In genomic region chr4:143701365-143701764, GRCh38 we compare ENCODE assay signal across 13 cellular contexts. TPM values are rescaled to one million over a fixed set of nuclear protein-coding genes. Genes with fewer than 3 reads are reported as not detected.
A peak's percentile ranks its signal among the peaks of the same experiment; 100 is the strongest.
DNase-seq lines count a peak whose midpoint lies in the region; ATAC-seq and TF ChIP-seq lines count a peak whose summit lies in the region.
"Had no signal": no experiment of that assay in that cellular context is flagged by ENCODE, and none has a peak within 500 bp of the region (broad histone marks: within the 10 kb centered on the region; RNA-seq: fewer than 3 reads in every experiment).

No MANE protein-coding gene starts in this region.

- no peaks in the 10 kb centered on the region for H3K9me3 Mint-ChIP-seq in activated CD4-positive, alpha-beta T cell treated with anti-CD3 and anti-CD28 coated beads, Interleukin-2, amount 10 ng/mL, durations not matched to agents 7 days and 5 days
- H3K9me3 Mint-ChIP-seq in central memory CD8-positive, alpha-beta T cell, result peaks cover 5% of the 10 kb centered on the region
- no peaks in the 10 kb centered on the region for H3K9me3 Mint-ChIP-seq in progenitor cell of endocrine pancreas (ENCODE audit: low read depth)

- H3K4me3 Mint-ChIP-seq in activated CD4-positive, alpha-beta T cell treated with anti-CD3 and anti-CD28 coated beads, Interleukin-2, amount 10 ng/mL, durations not matched to agents 7 days and 5 days, result peak overlapping the region; percentile 67
- peak overlapping the region; percentile 61 for H3K4me3 Mint-ChIP-seq in central memory CD8-positive, alpha-beta T cell
- peak overlapping the region; percentile 65 for H3K4me3 Mint-ChIP-seq in progenitor cell of endocrine pancreas (ENCODE audit: low read depth)

- no peaks in the 10 kb centered on the region for H3K36me3 ChIP-seq in Loucy (ENCODE audit: insufficient read depth, low read length)

- no peak overlapping the region for H2AFZ ChIP-seq in Loucy (ENCODE audit: low read length)

- no peaks in the 10 kb centered on the region for H3K36me3 Mint-ChIP-seq in activated CD4-positive, alpha-beta T cell treated with anti-CD3 and anti-CD28 coated beads, Interleukin-2, amount 10 ng/mL, durations not matched to agents 7 days and 5 days (ENCODE audit: low read depth)
- peaks cover 2% of the 10 kb centered on the region for H3K36me3 Mint-ChIP-seq in central memory CD8-positive, alpha-beta T cell (ENCODE audit: insufficient read depth)
- H3K36me3 Mint-ChIP-seq in progenitor cell of endocrine pancreas (ENCODE audit: insufficient read depth), result no peaks in the 10 kb centered on the region

- no peaks in the 10 kb centered on the region for H3K9me2 ChIP-seq in Loucy (replicated peaks; ENCODE audit: low read depth, low read length)

- CTCF ChIA-PET in activated CD4-positive, alpha-beta T cell treated with anti-CD3 and anti-CD28 coated beads, Interleukin-2, amount 10 ng/mL, durations not matched to agents 7 days and 5 days (lab: Charles Lee), result no interaction called here

- H3F3A ChIP-seq in Loucy (ENCODE audit: low read depth), result no peaks in the 10 kb centered on the region

- POLR2A ChIA-PET in activated CD4-positive, alpha-beta T cell treated with anti-CD3 and anti-CD28 coated beads, Interleukin-2, amount 10 ng/mL, durations not matched to agents 7 days and 5 days (lab: Charles Lee), result no interaction called here

- H3K4me1 ChIP-seq in Loucy (ENCODE audit: insufficient read depth, low read length, poor library complexity, severe bottlenecking), result peaks cover 15% of the 10 kb centered on the region

- no peak for TF ChIP-seq CTCF in Loucy (conservative IDR thresholded peaks at IDR 0.05; ENCODE audit: low read length)
- no peak for TF ChIP-seq CTCF in progenitor cell of endocrine pancreas (IDR thresholded peaks at IDR 0.05; ENCODE audit: unreplicated experiment)
- no peak for TF ChIP-seq CTCF in GM20000 (IDR thresholded peaks at IDR 0.05; ENCODE audit: extremely low read depth, missing control alignments)

- peak overlapping the region; percentile 77 for H3K4me3 ChIP-seq in Loucy (ENCODE audit: low read length, poor library complexity, severe bottlenecking)

- no peaks in the 10 kb centered on the region for H3K79me2 ChIP-seq in Loucy (ENCODE audit: insufficient read depth, low read length)

- DNase-seq in activated CD4-positive, alpha-beta T cell treated with anti-CD3 and anti-CD28 coated beads, Interleukin-2, amount 10 ng/mL, durations not matched to agents 7 days and 5 days, result peak; percentile 30
- no peak for DNase-seq in activated CD4-positive, alpha-beta T cell treated with anti-CD3 and anti-CD28 coated beads, Interleukin-2, amount 50 U/mL, for 4 hours
- no peak for DNase-seq in central memory CD8-positive, alpha-beta T cell (ENCODE audit: low spot score in 2 of 2)
- no peak for DNase-seq in progenitor cell of endocrine pancreas (ENCODE audit: low spot score, unreplicated experiment)
- no peak for DNase-seq in MV-4-11 (lab: John Stamatoyannopoulos, UW)
- DNase-seq in GM20000 (ENCODE audit: low spot score), result no peak
- DNase-seq: amniotic stem cell, NCI-H1092 treated with DMSO at 0.1 percent for 48 hours, SHP77 treated with DMSO at 0.1 percent for 48 hours had no signal

- peak overlapping the region; percentile 11 for H3K27ac Mint-ChIP-seq in activated CD4-positive, alpha-beta T cell treated with anti-CD3 and anti-CD28 coated beads, Interleukin-2, amount 10 ng/mL, durations not matched to agents 7 days and 5 days
- no peak overlapping the region for H3K27ac Mint-ChIP-seq in central memory CD8-positive, alpha-beta T cell (ENCODE audit: low read depth)
- H3K27ac Mint-ChIP-seq in progenitor cell of endocrine pancreas, result no peak overlapping the region

- H3K9me3 ChIP-seq in Loucy (ENCODE audit: insufficient read depth, low read depth, low read length), result no peaks in the 10 kb centered on the region

- peaks cover 9% of the 10 kb centered on the region for H4K20me1 ChIP-seq in Loucy (ENCODE audit: insufficient read depth, low read length, poor library complexity, severe bottlenecking)

- ATAC-seq in central memory CD8-positive, alpha-beta T cell (replicated peaks; ENCODE audit: extremely low read depth, poor library complexity, severe bottlenecking), result no peak
- no peak for ATAC-seq in HG03108 (IDR thresholded peaks at IDR 0.05; ENCODE audit: unreplicated experiment)

- H3K4me1 Mint-ChIP-seq in activated CD4-positive, alpha-beta T cell treated with anti-CD3 and anti-CD28 coated beads, Interleukin-2, amount 10 ng/mL, durations not matched to agents 7 days and 5 days, result peaks cover 13% of the 10 kb centered on the region
- H3K4me1 Mint-ChIP-seq in central memory CD8-positive, alpha-beta T cell, result no peaks in the 10 kb centered on the region
- H3K4me1 Mint-ChIP-seq in progenitor cell of endocrine pancreas (ENCODE audit: low read depth), result peaks cover 4% of the 10 kb centered on the region

- peak overlapping the region; percentile 100 for H3K4me2 ChIP-seq in Loucy (ENCODE audit: low read depth, low read length, poor library complexity, severe bottlenecking)

- peaks cover 54% of the 10 kb centered on the region for H3K27me3 Mint-ChIP-seq in activated CD4-positive, alpha-beta T cell treated with anti-CD3 and anti-CD28 coated beads, Interleukin-2, amount 10 ng/mL, durations not matched to agents 7 days and 5 days
- peaks cover 32% of the 10 kb centered on the region for H3K27me3 Mint-ChIP-seq in central memory CD8-positive, alpha-beta T cell
- peaks cover 74% of the 10 kb centered on the region for H3K27me3 Mint-ChIP-seq in progenitor cell of endocrine pancreas

- peaks cover 43% of the 10 kb centered on the region for H3K27me3 ChIP-seq in Loucy (ENCODE audit: insufficient read depth, low read length, poor library complexity, severe bottlenecking)

- peak overlapping the region; percentile 22 for H3K9ac ChIP-seq in Loucy (ENCODE audit: low read depth, low read length, poor library complexity, severe bottlenecking)

RNA-seq across cellular contexts. Expression of gene FREM3, which starts 0.9 kb away (rescaled TPM):
- not detected for total RNA-seq in activated CD4-positive, alpha-beta T cell treated with anti-CD3 and anti-CD28 coated beads, Interleukin-2, amount 10 ng/mL, durations not matched to agents 7 days and 5 days
- not detected in 2 replicates for total RNA-seq in progenitor cell of endocrine pancreas
- total RNA-seq: NCI-H460, renal cortical epithelial cell had no signal
